ENCODE assay signal across 1 cellular context in the genomic region with DNA sequence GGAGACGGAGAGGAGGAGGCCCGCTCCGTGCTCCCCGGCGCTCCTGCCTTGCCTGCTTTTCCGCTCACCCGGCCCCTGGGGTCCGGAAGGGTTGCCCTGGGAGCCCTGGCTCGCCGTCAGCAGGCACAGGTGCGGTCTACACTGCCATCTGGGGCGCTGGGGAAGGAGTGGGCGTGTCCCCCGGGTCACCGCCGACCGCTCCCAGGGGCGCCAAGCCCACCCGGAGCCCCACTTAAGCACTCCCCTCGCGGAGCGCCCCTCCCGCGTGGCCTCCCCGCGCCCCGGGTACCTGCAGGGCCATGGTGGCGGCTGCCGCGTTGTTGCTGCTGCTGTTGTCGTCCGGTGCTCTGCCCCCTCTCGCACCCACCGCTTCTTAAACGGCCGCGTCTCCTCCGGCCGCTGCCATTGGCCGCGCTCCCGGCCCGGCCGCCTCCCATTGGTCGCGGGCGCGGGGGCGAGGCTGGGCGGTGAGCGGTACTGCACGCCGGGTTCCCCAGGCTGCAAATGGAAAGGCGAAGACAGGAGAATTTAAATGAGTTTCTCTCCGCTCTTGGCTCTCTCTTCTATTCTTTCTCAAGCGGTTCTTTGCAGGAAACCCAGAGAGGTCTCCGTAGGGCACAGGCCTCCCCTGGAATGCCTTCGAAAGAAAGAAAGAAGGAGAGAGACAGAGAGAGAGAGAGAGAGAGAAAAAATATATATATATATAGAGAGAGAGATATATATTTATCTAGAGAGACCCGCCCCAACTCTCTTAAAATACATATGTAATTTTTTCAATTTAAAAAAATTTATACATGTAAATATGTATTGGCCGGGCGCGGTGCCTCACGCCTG.
TF ChIP-seq lines count a peak whose summit lies in the region.

A gene (minus strand): TSS at position 349 of the 834 bp plus-strand sequence. CDS start 48 bp downstream, at position 301.

TF ChIP-seq in K562, 482 proteins besides CTCF, POLR2A, EP300 and RAD21 (continued from another document and continues in another):
- TF ChIP-seq ELF1 (tag; IDR thresholded peaks at IDR 0.05) (no peak), NRF1 (conservative IDR thresholded peaks at IDR 0.05 in 1 of 2, IDR thresholded peaks at IDR 0.05 in 1 of 2) (peak in 1 of 2 experiments; percentile 25; a peak in 1 of 4 replicates), ZNF165 (CRISPR knock-in tag; IDR thresholded peaks at IDR 0.05; ENCODE audit: borderline replicate concordance) (no peak), SRF (CRISPR knock-in tag; IDR thresholded peaks at IDR 0.05) (no peak), RUNX1 (IDR thresholded peaks at IDR 0.05; ENCODE audit: low read depth) (no peak), ZNF76 (CRISPR knock-in tag; IDR thresholded peaks at IDR 0.05; ENCODE audit: borderline replicate concordance) (no peak), BCOR (IDR thresholded peaks at IDR 0.05) (no peak), ZFP1 (CRISPR knock-in tag; IDR thresholded peaks at IDR 0.05) (no peak), CHD1 (IDR thresholded peaks at IDR 0.05; ENCODE audit: low read length) (no peak), ZBED1 (IDR thresholded peaks at IDR 0.05) (no peak), ZEB2 (IDR thresholded peaks at IDR 0.05) (no peak), BACH1 (tag; IDR thresholded peaks at IDR 0.05) (no peak), HMG20B (CRISPR knock-in tag; IDR thresholded peaks at IDR 0.05) (no peak), ZC3H11A (IDR thresholded peaks at IDR 0.05; ENCODE audit: low read depth, low read length) (no peak), LCOR (CRISPR knock-in tag; IDR thresholded peaks at IDR 0.05) (no peak), PML (IDR thresholded peaks at IDR 0.05; ENCODE audit: low read length) (no peak), PYGO2 (tag; IDR thresholded peaks at IDR 0.05) (no peak), BDP1 (IDR thresholded peaks at IDR 0.05; ENCODE audit: insufficient read depth, insufficient read length) (no peak), TARDBP (IDR thresholded peaks at IDR 0.05) (no peak), CXXC5 (CRISPR knock-in tag; IDR thresholded peaks at IDR 0.05) (peak; percentile 73), ZSCAN29 (IDR thresholded peaks at IDR 0.05) (no peak), HDAC3 (IDR thresholded peaks at IDR 0.05; ENCODE audit: borderline replicate concordance, partially characterized antibody) (no peak)
- TF ChIP-seq, protein P1, sequence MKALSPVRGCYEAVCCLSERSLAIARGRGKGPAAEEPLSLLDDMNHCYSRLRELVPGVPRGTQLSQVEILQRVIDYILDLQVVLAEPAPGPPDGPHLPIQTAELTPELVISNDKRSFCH (CRISPR knock-in tag; IDR thresholded peaks at IDR 0.05): no peak
- TF ChIP-seq, protein P1 (tag; IDR thresholded peaks at IDR 0.05): no peak
- TF ChIP-seq, protein P2, sequence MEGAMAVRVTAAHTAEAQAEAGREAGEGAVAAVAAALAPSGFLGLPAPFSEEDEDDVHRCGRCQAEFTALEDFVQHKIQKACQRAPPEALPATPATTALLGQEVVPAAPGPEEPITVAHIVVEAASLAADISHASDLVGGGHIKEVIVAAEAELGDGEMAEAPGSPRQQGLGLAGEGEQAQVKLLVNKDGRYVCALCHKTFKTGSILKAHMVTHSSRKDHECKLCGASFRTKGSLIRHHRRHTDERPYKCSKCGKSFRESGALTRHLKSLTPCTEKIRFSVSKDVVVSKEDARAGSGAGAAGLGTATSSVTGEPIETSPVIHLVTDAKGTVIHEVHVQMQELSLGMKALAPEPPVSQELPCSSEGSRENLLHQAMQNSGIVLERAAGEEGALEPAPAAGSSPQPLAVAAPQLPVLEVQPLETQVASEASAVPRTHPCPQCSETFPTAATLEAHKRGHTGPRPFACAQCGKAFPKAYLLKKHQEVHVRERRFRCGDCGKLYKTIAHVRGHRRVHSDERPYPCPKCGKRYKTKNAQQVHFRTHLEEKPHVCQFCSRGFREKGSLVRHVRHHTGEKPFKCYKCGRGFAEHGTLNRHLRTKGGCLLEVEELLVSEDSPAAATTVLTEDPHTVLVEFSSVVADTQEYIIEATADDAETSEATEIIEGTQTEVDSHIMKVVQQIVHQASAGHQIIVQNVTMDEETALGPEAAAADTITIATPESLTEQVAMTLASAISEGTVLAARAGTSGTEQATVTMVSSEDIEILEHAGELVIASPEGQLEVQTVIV (CRISPR knock-in tag; IDR thresholded peaks at IDR 0.05; ENCODE audit: borderline replicate concordance): no peak
- TF ChIP-seq, protein P3, sequence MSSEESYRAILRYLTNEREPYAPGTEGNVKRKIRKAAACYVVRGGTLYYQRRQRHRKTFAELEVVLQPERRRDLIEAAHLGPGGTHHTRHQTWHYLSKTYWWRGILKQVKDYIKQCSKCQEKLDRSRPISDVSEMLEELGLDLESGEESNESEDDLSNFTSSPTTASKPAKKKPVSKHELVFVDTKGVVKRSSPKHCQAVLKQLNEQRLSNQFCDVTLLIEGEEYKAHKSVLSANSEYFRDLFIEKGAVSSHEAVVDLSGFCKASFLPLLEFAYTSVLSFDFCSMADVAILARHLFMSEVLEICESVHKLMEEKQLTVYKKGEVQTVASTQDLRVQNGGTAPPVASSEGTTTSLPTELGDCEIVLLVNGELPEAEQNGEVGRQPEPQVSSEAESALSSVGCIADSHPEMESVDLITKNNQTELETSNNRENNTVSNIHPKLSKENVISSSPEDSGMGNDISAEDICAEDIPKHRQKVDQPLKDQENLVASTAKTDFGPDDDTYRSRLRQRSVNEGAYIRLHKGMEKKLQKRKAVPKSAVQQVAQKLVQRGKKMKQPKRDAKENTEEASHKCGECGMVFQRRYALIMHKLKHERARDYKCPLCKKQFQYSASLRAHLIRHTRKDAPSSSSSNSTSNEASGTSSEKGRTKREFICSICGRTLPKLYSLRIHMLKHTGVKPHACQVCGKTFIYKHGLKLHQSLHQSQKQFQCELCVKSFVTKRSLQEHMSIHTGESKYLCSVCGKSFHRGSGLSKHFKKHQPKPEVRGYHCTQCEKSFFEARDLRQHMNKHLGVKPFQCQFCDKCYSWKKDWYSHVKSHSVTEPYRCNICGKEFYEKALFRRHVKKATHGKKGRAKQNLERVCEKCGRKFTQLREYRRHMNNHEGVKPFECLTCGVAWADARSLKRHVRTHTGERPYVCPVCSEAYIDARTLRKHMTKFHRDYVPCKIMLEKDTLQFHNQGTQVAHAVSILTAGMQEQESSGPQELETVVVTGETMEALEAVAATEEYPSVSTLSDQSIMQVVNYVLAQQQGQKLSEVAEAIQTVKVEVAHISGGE (CRISPR knock-in tag; IDR thresholded peaks at IDR 0.05): no peak
- TF ChIP-seq, protein P4, sequence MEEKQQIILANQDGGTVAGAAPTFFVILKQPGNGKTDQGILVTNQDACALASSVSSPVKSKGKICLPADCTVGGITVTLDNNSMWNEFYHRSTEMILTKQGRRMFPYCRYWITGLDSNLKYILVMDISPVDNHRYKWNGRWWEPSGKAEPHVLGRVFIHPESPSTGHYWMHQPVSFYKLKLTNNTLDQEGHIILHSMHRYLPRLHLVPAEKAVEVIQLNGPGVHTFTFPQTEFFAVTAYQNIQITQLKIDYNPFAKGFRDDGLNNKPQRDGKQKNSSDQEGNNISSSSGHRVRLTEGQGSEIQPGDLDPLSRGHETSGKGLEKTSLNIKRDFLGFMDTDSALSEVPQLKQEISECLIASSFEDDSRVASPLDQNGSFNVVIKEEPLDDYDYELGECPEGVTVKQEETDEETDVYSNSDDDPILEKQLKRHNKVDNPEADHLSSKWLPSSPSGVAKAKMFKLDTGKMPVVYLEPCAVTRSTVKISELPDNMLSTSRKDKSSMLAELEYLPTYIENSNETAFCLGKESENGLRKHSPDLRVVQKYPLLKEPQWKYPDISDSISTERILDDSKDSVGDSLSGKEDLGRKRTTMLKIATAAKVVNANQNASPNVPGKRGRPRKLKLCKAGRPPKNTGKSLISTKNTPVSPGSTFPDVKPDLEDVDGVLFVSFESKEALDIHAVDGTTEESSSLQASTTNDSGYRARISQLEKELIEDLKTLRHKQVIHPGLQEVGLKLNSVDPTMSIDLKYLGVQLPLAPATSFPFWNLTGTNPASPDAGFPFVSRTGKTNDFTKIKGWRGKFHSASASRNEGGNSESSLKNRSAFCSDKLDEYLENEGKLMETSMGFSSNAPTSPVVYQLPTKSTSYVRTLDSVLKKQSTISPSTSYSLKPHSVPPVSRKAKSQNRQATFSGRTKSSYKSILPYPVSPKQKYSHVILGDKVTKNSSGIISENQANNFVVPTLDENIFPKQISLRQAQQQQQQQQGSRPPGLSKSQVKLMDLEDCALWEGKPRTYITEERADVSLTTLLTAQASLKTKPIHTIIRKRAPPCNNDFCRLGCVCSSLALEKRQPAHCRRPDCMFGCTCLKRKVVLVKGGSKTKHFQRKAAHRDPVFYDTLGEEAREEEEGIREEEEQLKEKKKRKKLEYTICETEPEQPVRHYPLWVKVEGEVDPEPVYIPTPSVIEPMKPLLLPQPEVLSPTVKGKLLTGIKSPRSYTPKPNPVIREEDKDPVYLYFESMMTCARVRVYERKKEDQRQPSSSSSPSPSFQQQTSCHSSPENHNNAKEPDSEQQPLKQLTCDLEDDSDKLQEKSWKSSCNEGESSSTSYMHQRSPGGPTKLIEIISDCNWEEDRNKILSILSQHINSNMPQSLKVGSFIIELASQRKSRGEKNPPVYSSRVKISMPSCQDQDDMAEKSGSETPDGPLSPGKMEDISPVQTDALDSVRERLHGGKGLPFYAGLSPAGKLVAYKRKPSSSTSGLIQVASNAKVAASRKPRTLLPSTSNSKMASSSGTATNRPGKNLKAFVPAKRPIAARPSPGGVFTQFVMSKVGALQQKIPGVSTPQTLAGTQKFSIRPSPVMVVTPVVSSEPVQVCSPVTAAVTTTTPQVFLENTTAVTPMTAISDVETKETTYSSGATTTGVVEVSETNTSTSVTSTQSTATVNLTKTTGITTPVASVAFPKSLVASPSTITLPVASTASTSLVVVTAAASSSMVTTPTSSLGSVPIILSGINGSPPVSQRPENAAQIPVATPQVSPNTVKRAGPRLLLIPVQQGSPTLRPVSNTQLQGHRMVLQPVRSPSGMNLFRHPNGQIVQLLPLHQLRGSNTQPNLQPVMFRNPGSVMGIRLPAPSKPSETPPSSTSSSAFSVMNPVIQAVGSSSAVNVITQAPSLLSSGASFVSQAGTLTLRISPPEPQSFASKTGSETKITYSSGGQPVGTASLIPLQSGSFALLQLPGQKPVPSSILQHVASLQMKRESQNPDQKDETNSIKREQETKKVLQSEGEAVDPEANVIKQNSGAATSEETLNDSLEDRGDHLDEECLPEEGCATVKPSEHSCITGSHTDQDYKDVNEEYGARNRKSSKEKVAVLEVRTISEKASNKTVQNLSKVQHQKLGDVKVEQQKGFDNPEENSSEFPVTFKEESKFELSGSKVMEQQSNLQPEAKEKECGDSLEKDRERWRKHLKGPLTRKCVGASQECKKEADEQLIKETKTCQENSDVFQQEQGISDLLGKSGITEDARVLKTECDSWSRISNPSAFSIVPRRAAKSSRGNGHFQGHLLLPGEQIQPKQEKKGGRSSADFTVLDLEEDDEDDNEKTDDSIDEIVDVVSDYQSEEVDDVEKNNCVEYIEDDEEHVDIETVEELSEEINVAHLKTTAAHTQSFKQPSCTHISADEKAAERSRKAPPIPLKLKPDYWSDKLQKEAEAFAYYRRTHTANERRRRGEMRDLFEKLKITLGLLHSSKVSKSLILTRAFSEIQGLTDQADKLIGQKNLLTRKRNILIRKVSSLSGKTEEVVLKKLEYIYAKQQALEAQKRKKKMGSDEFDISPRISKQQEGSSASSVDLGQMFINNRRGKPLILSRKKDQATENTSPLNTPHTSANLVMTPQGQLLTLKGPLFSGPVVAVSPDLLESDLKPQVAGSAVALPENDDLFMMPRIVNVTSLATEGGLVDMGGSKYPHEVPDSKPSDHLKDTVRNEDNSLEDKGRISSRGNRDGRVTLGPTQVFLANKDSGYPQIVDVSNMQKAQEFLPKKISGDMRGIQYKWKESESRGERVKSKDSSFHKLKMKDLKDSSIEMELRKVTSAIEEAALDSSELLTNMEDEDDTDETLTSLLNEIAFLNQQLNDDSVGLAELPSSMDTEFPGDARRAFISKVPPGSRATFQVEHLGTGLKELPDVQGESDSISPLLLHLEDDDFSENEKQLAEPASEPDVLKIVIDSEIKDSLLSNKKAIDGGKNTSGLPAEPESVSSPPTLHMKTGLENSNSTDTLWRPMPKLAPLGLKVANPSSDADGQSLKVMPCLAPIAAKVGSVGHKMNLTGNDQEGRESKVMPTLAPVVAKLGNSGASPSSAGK (IDR thresholded peaks at IDR 0.05): peak; percentile 90
- TF ChIP-seq, protein P5, sequence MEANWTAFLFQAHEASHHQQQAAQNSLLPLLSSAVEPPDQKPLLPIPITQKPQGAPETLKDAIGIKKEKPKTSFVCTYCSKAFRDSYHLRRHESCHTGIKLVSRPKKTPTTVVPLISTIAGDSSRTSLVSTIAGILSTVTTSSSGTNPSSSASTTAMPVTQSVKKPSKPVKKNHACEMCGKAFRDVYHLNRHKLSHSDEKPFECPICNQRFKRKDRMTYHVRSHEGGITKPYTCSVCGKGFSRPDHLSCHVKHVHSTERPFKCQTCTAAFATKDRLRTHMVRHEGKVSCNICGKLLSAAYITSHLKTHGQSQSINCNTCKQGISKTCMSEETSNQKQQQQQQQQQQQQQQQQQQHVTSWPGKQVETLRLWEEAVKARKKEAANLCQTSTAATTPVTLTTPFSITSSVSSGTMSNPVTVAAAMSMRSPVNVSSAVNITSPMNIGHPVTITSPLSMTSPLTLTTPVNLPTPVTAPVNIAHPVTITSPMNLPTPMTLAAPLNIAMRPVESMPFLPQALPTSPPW (CRISPR knock-in tag; IDR thresholded peaks at IDR 0.05): peak; percentile 69
